In genomic region chr22:28976588-28976987, GRCh38 we compare ENCODE assay signal across 10 cellular contexts.
A peak's percentile ranks its signal among the peaks of the same experiment; 100 is the strongest.
DNase-seq lines count a peak whose midpoint lies in the region; ATAC-seq, FAIRE-seq and TF ChIP-seq lines count a peak whose summit lies in the region.
"Had no signal": no experiment of that assay in that cellular context is flagged by ENCODE, and none has a peak within 500 bp of the region (broad histone marks: within the 10 kb centered on the region; RNA-seq: fewer than 3 reads in every experiment).

No MANE protein-coding gene starts in this region.

- peaks cover 17% of the 10 kb centered on the region for H3K4me1 Mint-ChIP-seq in activated CD8-positive, alpha-beta T cell treated with anti-CD3 and anti-CD28 coated beads for 36 hours (ENCODE audit: low read depth)
- H3K4me1 Mint-ChIP-seq in activated CD8-positive, alpha-beta T cell treated with anti-CD3 and anti-CD28 coated beads, Interleukin-2, amount 10 ng/mL, durations not matched to agents 7 days and 5 days (ENCODE audit: low read depth), result no peaks in the 10 kb centered on the region

- H3K4me3 Mint-ChIP-seq in activated CD8-positive, alpha-beta T cell treated with anti-CD3 and anti-CD28 coated beads for 36 hours, result no peak overlapping the region
- H3K4me3 Mint-ChIP-seq in activated CD8-positive, alpha-beta T cell treated with anti-CD3 and anti-CD28 coated beads, Interleukin-2, amount 10 ng/mL, durations not matched to agents 7 days and 5 days, result no peak overlapping the region

- H3K27me3 ChIP-seq in foreskin keratinocyte, result no peaks in the 10 kb centered on the region
- H3K27me3 ChIP-seq: BLaER1 treated with 17β-estradiol and CSF1 and Interleukin-3, amounts not matched to agents 10 nM and 100 nM had no signal

- H3K36me3 Mint-ChIP-seq in activated CD8-positive, alpha-beta T cell treated with anti-CD3 and anti-CD28 coated beads for 36 hours (ENCODE audit: low read depth), result no peaks in the 10 kb centered on the region
- H3K36me3 Mint-ChIP-seq in activated CD8-positive, alpha-beta T cell treated with anti-CD3 and anti-CD28 coated beads, Interleukin-2, amount 10 ng/mL, durations not matched to agents 7 days and 5 days (ENCODE audit: low read depth), result no peaks in the 10 kb centered on the region

- no peak for FAIRE-seq in D721Med (lab: Jason Lieb, UNC)

- no peak for DNase-seq in activated CD8-positive, alpha-beta T cell treated with anti-CD3 and anti-CD28 coated beads for 36 hours
- DNase-seq in activated CD8-positive, alpha-beta T cell treated with anti-CD3 and anti-CD28 coated beads, Interleukin-2, amount 10 ng/mL, durations not matched to agents 7 days and 5 days, result no peak
- DNase-seq in foreskin keratinocyte (peak; percentile 35 to 60), stromal cell of bone marrow (ENCODE audit: low read depth) (peak; percentile 45), MV-4-11 (lab: John Stamatoyannopoulos, UW) (no peak), D721Med (ENCODE audit: insufficient read length, low spot score) (no peak), UCSD-AML1 (lab: John Stamatoyannopoulos, UW; ENCODE audit: unreplicated experiment) (no peak)
- DNase-seq: NCI-H1436 had no signal

- peaks cover 52% of the 10 kb centered on the region for H3K27me3 Mint-ChIP-seq in activated CD8-positive, alpha-beta T cell treated with anti-CD3 and anti-CD28 coated beads for 36 hours
- H3K27me3 Mint-ChIP-seq in activated CD8-positive, alpha-beta T cell treated with anti-CD3 and anti-CD28 coated beads, Interleukin-2, amount 10 ng/mL, durations not matched to agents 7 days and 5 days (ENCODE audit: low read depth), result peaks cover 44% of the 10 kb centered on the region

- CTCF ChIA-PET in activated CD8-positive, alpha-beta T cell treated with anti-CD3 and anti-CD28 coated beads for 36 hours (lab: Charles Lee), result interaction anchor here (1.2 to 1.3 kb wide), 2 partner anchors 40 to 121 kb away, joined by 3 read pairs; no protein-coding TSS in a partner anchor
- CTCF ChIA-PET in activated CD8-positive, alpha-beta T cell treated with anti-CD3 and anti-CD28 coated beads, Interleukin-2, amount 10 ng/mL, durations not matched to agents 7 days and 5 days (lab: Charles Lee), result no interaction called here

- intact Hi-C loops in activated CD8-positive, alpha-beta T cell treated with anti-CD3 and anti-CD28 coated beads for 36 hours (cut with micrococcal nuclease), result no loop called here

- H3K27ac Mint-ChIP-seq in activated CD8-positive, alpha-beta T cell treated with anti-CD3 and anti-CD28 coated beads for 36 hours, result no peak overlapping the region
- H3K27ac Mint-ChIP-seq in activated CD8-positive, alpha-beta T cell treated with anti-CD3 and anti-CD28 coated beads, Interleukin-2, amount 10 ng/mL, durations not matched to agents 7 days and 5 days, result no peak overlapping the region

- no peaks in the 10 kb centered on the region for H3K9me3 Mint-ChIP-seq in activated CD8-positive, alpha-beta T cell treated with anti-CD3 and anti-CD28 coated beads for 36 hours
- H3K9me3 Mint-ChIP-seq in activated CD8-positive, alpha-beta T cell treated with anti-CD3 and anti-CD28 coated beads, Interleukin-2, amount 10 ng/mL, durations not matched to agents 7 days and 5 days (ENCODE audit: insufficient read depth), result no peaks in the 10 kb centered on the region

- no peak for TF ChIP-seq CTCF in activated CD8-positive, alpha-beta T cell treated with anti-CD3 and anti-CD28 coated beads for 36 hours (IDR thresholded peaks at IDR 0.05)
- TF ChIP-seq CTCF in foreskin keratinocyte (conservative IDR thresholded peaks at IDR 0.05) (no peak), D721Med (IDR thresholded peaks at IDR 0.05; ENCODE audit: insufficient read depth, missing control alignments) (no peak)

- no peak overlapping the region for H3K27ac ChIP-seq in foreskin keratinocyte
- H3K27ac ChIP-seq: BLaER1 treated with 17β-estradiol and CSF1 and Interleukin-3, amounts not matched to agents 10 nM and 100 nM had no signal

- POLR2A ChIA-PET in activated CD8-positive, alpha-beta T cell treated with anti-CD3 and anti-CD28 coated beads for 36 hours (lab: Charles Lee), result interaction anchor here (0.6 kb wide), 1 partner anchor 645 kb away, joined by 3 read pairs; no protein-coding TSS in a partner anchor
- POLR2A ChIA-PET in activated CD8-positive, alpha-beta T cell treated with anti-CD3 and anti-CD28 coated beads, Interleukin-2, amount 10 ng/mL, durations not matched to agents 7 days and 5 days (lab: Charles Lee), result no interaction called here

- peak; percentile 55 for ATAC-seq in activated CD8-positive, alpha-beta T cell treated with anti-CD3 and anti-CD28 coated beads for 36 hours
- no peak for ATAC-seq in activated CD8-positive, alpha-beta T cell treated with anti-CD3 and anti-CD28 coated beads, Interleukin-2, amount 10 ng/mL, durations not matched to agents 7 days and 5 days
- ATAC-seq in SK-N-SH treated with all-trans-retinoic acid at 6 μM for 48 hours (peak; percentile 82), foreskin keratinocyte (peak; percentile 73)

- peaks cover 18% of the 10 kb centered on the region for H3K4me1 ChIP-seq in foreskin keratinocyte

TF ChIP-seq in SK-N-SH treated with all-trans-retinoic acid at 6 μM for 48 hours, 23 proteins besides CTCF, POLR2A, EP300 and RAD21:
- TF ChIP-seq OSR1 (CRISPR knock-in tag; IDR thresholded peaks at IDR 0.05), result no peak
- TF ChIP-seq TCF4 (CRISPR knock-in tag; IDR thresholded peaks at IDR 0.05; ENCODE audit: borderline replicate concordance), result no peak
- TF ChIP-seq TOX (CRISPR knock-in tag; IDR thresholded peaks at IDR 0.05; ENCODE audit: borderline replicate concordance), result no peak
- TF ChIP-seq ISL1 (CRISPR knock-in tag; IDR thresholded peaks at IDR 0.05), result 0 out of 2 replicates have a peak, but pooled peaks have one; percentile 7
- no peak for TF ChIP-seq CSDC2 (CRISPR knock-in tag; IDR thresholded peaks at IDR 0.05)
- TF ChIP-seq ZFP30 (CRISPR knock-in tag; IDR thresholded peaks at IDR 0.05), result no peak

Comparison
In these comparisons a context has a peak if more than half of its experiments do, and no peak if none do; other contexts are left out.
1. DNase-seq: peak in foreskin keratinocyte (2 of 2) and stromal cell of bone marrow (single experiment); none in activated CD8-positive, alpha-beta T cell treated with anti-CD3 and anti-CD28 coated beads for 36 hours (single experiment), activated CD8-positive, alpha-beta T cell treated with anti-CD3 and anti-CD28 coated beads, Interleukin-2, amount 10 ng/mL, durations not matched to agents 7 days and 5 days (single experiment), MV-4-11 (single experiment), D721Med (single experiment) and UCSD-AML1 (single experiment).